ENCODE assay signal across 8 cellular contexts in the genomic region with DNA sequence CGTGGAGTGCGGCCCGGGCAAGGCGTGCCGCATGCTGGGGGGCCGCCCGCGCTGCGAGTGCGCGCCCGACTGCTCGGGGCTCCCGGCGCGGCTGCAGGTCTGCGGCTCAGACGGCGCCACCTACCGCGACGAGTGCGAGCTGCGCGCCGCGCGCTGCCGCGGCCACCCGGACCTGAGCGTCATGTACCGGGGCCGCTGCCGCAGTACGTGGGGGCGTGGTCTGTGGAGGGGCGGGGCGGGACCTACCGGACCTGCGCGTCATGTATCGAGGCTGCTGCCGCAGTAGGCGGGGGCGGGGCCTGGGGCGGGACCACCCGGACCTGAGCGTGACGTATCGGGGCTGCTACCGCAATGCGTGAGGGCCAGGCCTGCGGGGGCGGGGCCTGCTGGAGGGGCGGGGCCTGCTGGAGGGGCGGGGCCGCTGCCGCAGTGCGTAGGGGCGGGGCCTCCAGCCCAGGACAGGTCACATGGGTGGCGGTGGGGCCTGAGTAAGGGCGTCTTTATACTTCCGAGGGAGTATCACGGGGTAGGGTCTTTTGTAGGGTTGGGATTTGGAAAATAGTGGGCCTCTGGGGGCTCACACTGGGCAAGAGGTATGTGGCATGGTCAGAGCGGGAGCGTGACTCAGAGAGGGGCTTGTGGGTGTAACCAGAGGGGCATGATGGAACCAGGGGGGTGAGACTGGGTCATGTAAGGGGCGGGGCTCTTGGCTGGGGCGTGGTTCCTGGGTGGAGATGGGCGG. TPM values are rescaled to one million over a fixed set of nuclear protein-coding genes. Genes with fewer than 3 reads are reported as not detected.
DNase-seq lines count a peak whose midpoint lies in the region; ATAC-seq and TF ChIP-seq lines count a peak whose summit lies in the region.

No MANE protein-coding gene starts in this region.

- no peaks in the 10 kb centered on the region for H3K27me3 Mint-ChIP-seq in chondrocyte (ENCODE audit: low read depth)

- ATAC-seq in HG03432 (IDR thresholded peaks at IDR 0.05; ENCODE audit: unreplicated experiment): peak; percentile 74
- ATAC-seq in left colon: peak; percentile 87

- no peaks in the 10 kb centered on the region for H3K4me1 ChIP-seq in BE2C

- TF ChIP-seq POLR2A in GM19193 (IDR thresholded peaks at IDR 0.05; ENCODE audit: extremely low read depth, insufficient read depth, insufficient read length): peak; percentile 61

- peak overlapping the region; percentile 69 for H3K4me3 ChIP-seq in BE2C (ENCODE audit: low read depth, low read length)

- H3K36me3 Mint-ChIP-seq in chondrocyte (ENCODE audit: low read depth): peaks cover 6% of the 10 kb centered on the region

- DNase-seq in BE2C (peak; percentile 100), NCI-H446 treated with DMSO at 0.1 percent for 48 hours (lab: John Stamatoyannopoulos, UW) (peak; percentile 95), chondrocyte (ENCODE audit: low spot score) (peak; percentile 99), left colon (peak; percentile 99 to 100)
- peak; percentile 99 for DNase-seq in activated CD4-positive, alpha-beta T cell treated with anti-CD3 and anti-CD28 coated beads for 1 hour
- peak; percentile 100 for DNase-seq in stimulated activated CD4-positive, alpha-beta T cell treated with anti-CD3 and anti-CD28 coated beads, Interleukin-1b, Interleukin-23, amount 100 ng/mL, for 4 hours (ENCODE audit: low read depth in 2 of 2)

- no peaks in the 10 kb centered on the region for H3K36me3 ChIP-seq in BE2C

- H3K27ac Mint-ChIP-seq in chondrocyte (ENCODE audit: unreplicated experiment): peak overlapping the region; percentile 100

- H3K27me3 ChIP-seq in BE2C: peaks cover 19% of the 10 kb centered on the region

- no peaks in the 10 kb centered on the region for H3K9me3 Mint-ChIP-seq in chondrocyte (ENCODE audit: low read depth)

- H3K4me1 Mint-ChIP-seq in chondrocyte (ENCODE audit: low read depth): peaks cover 29% of the 10 kb centered on the region

- H3K4me3 Mint-ChIP-seq in chondrocyte (ENCODE audit: unreplicated experiment): peak overlapping the region; percentile 87

- TF ChIP-seq CTCF in BE2C (IDR thresholded peaks at IDR 0.05; ENCODE audit: low read depth, low read length) (peak; percentile 28; the same call in 1 of the 2 replicates), chondrocyte (IDR thresholded peaks at IDR 0.05) (peak; percentile 74)

- intact Hi-C loops in left colon (cut with DNase I, micrococcal nuclease): no loop called here

- H3K9me3 ChIP-seq in BE2C: no peaks in the 10 kb centered on the region; the same call in 1 of the 2 replicates

RNA-seq across cellular contexts. Expression of gene FSTL3, which starts 4.3 kb away (rescaled TPM):
- polyA plus RNA-seq in BE2C (2012; ENCODE audit: insufficient read depth, insufficient read length, low read depth): 5.4 TPM
- total RNA-seq in chondrocyte (267 to 316 TPM (median 312 TPM) in 3 replicates), left colon (1 to 10 TPM; 4.9 to 8.7 TPM)

RNA-seq across cellular contexts. Expression of gene PRSS57, which starts 14.8 kb away (rescaled TPM):
- 1.0 TPM for polyA plus RNA-seq in BE2C (2012; ENCODE audit: insufficient read depth, insufficient read length, low read depth)
- total RNA-seq in chondrocyte (not detected in 3 replicates), left colon (not detected)

RNA-seq across cellular contexts. Expression of gene RNF126, which starts 17.4 kb away (rescaled TPM):
- 208 TPM for polyA plus RNA-seq in BE2C (2012; ENCODE audit: insufficient read depth, insufficient read length, low read depth)
- 29.3 to 36.3 TPM (median 29.5 TPM) in 3 replicates for total RNA-seq in chondrocyte
- 10 to 100 TPM; 60.1 to 73.1 TPM for total RNA-seq in left colon

RNA-seq across cellular contexts. Expression of gene PALM, which starts 28.3 kb away (rescaled TPM):
- 39.2 TPM for polyA plus RNA-seq in BE2C (2012; ENCODE audit: insufficient read depth, insufficient read length, low read depth)
- 166 to 182 TPM (median 175 TPM) in 3 replicates for total RNA-seq in chondrocyte
- 10 to 100 TPM in 1 of 2 donors, 1 to 10 TPM in 1; 8.7 to 11.9 TPM for total RNA-seq in left colon

RNA-seq across cellular contexts. Expression of gene FGF22, which starts 40.8 kb away (rescaled TPM):
- 3.8 TPM for polyA plus RNA-seq in BE2C (2012; ENCODE audit: insufficient read depth, insufficient read length, low read depth)
- total RNA-seq in chondrocyte: not detected in 3 replicates
- not detected for total RNA-seq in left colon

Comparison
In these comparisons a context has a peak if more than half of its experiments do, and no peak if none do; other contexts are left out.
1. Peak in every context shown above with its lines: DNase-seq, ATAC-seq and H3K4me3 ChIP-seq.
2. RNA of gene FSTL3, which starts 4.3 kb away (total RNA-seq): 267 to 316 TPM in chondrocyte; 4.9 to 8.7 TPM in left colon; every median in the first group is over 10 times any median in the second.